ENCODE assay signal across 8 cellular contexts in genomic region chrX:134548844-134549205, GRCh38.
DNase-seq lines count a peak whose midpoint lies in the region; FAIRE-seq and TF ChIP-seq lines count a peak whose summit lies in the region.

No MANE protein-coding gene starts in this region.

- 0 out of 2 replicates have a peak overlapping the region, but pooled peaks have one; percentile 61 for H2AFZ ChIP-seq in OCI-LY1 (ENCODE audit: low read length)
- H2AFZ ChIP-seq in endothelial cell of umbilical vein (ENCODE audit: low read depth, low read length): peak overlapping the region; percentile 31
- H2AFZ ChIP-seq in trophoblast cell (ENCODE audit: insufficient read depth, low read length, poor library complexity): no peak overlapping the region

- H3K27ac ChIP-seq in OCI-LY1 (ENCODE audit: low read depth, low read length, poor library complexity, severe bottlenecking) (no peak overlapping the region), endothelial cell of umbilical vein (ENCODE audit: insufficient read depth, low read depth, low read length) (peak overlapping the region; percentile 64), trophoblast cell (ENCODE audit: low read depth, low read length) (peak overlapping the region; percentile 85)

- H4K12ac ChIP-seq in trophoblast cell (ENCODE audit: low read depth, low read length): no peak overlapping the region

- no peaks in the 10 kb centered on the region for H3K27me3 Mint-ChIP-seq in Calu3 (ENCODE audit: unreplicated experiment)

- no peaks in the 10 kb centered on the region for H3K79me2 ChIP-seq in OCI-LY1 (ENCODE audit: insufficient read depth, low read length)
- H3K79me2 ChIP-seq in endothelial cell of umbilical vein (ENCODE audit: control insufficient read depth, insufficient read depth, low read length): peaks cover 19% of the 10 kb centered on the region
- peaks cover 3% of the 10 kb centered on the region for H3K79me2 ChIP-seq in trophoblast cell (ENCODE audit: control insufficient read depth, insufficient read depth, low read length, poor library complexity)

- POLR2A ChIA-PET in endothelial cell of umbilical vein (lab: Charles Lee): no interaction called here

- peak overlapping the region; percentile 31; the same call in 1 of the 2 replicates for H3K9ac ChIP-seq in OCI-LY1 (ENCODE audit: low read length)
- peak overlapping the region; percentile 80 for H3K9ac ChIP-seq in endothelial cell of umbilical vein (replicated peaks; ENCODE audit: extremely low read depth, insufficient read depth, low read length)
- H3K9ac ChIP-seq in trophoblast cell (ENCODE audit: low read length): no peak overlapping the region

- H4K91ac ChIP-seq in trophoblast cell (ENCODE audit: low read depth, low read length): peak overlapping the region; percentile 21

- no peaks in the 10 kb centered on the region for H3K9me1 ChIP-seq in endothelial cell of umbilical vein (replicated peaks; ENCODE audit: control insufficient read depth, extremely low read depth, insufficient read depth, low read length)

- H3K23ac ChIP-seq in trophoblast cell (ENCODE audit: low read length): no peak overlapping the region

- H3K36me3 ChIP-seq in OCI-LY1 (ENCODE audit: insufficient read depth, low read length) (no peaks in the 10 kb centered on the region), endothelial cell of umbilical vein (ENCODE audit: control insufficient read depth in 2 of 2, extremely low read depth in 1 of 2, insufficient read depth in 2 of 2, low read length in 2 of 2) (peaks cover 0 to 8% of the 10 kb centered on the region in 2 experiments), trophoblast cell (ENCODE audit: control insufficient read depth in 1 of 2, insufficient read depth in 2 of 2, low read length in 2 of 2) (peaks cover 0 to 2% of the 10 kb centered on the region in 2 experiments)

- H3K4ac ChIP-seq in trophoblast cell (ENCODE audit: low read depth, low read length): no peak overlapping the region

- intact Hi-C loops in Calu3 (cut with micrococcal nuclease; ENCODE audit: unreplicated experiment) (no loop called here), endothelial cell of umbilical vein (cut with micrococcal nuclease) (no loop called here)

- H4K20me1 ChIP-seq in OCI-LY1 (ENCODE audit: insufficient read depth, low read length): no peaks in the 10 kb centered on the region
- H4K20me1 ChIP-seq in endothelial cell of umbilical vein (replicated peaks; ENCODE audit: control insufficient read depth, extremely low read depth, insufficient read depth, low read length): no peaks in the 10 kb centered on the region

- no peaks in the 10 kb centered on the region for H3F3A ChIP-seq in OCI-LY1 (ENCODE audit: insufficient read depth, low read length)

- peak overlapping the region; percentile 87 for H3K27ac Mint-ChIP-seq in Calu3 (ENCODE audit: unreplicated experiment)

- TF ChIP-seq POLR2A in endothelial cell of umbilical vein (IDR thresholded peaks at IDR 0.05; ENCODE audit: low read depth, low read length): no peak

- H3K9me3 Mint-ChIP-seq in Calu3 (ENCODE audit: low read depth, unreplicated experiment): no peaks in the 10 kb centered on the region

- no peak overlapping the region for H3K14ac ChIP-seq in trophoblast cell (ENCODE audit: low read length)

- peak overlapping the region; percentile 90 for H3K4me2 ChIP-seq in OCI-LY1 (ENCODE audit: low read length)
- H3K4me2 ChIP-seq in endothelial cell of umbilical vein (ENCODE audit: insufficient read depth, low read length): peak overlapping the region; percentile 93
- H3K4me2 ChIP-seq in trophoblast cell (ENCODE audit: low read length): peak overlapping the region; percentile 97

- peak overlapping the region; percentile 98 for H3K4me3 Mint-ChIP-seq in Calu3 (ENCODE audit: low read depth, unreplicated experiment)

- DNase-seq in Calu3: no peak
- no peak for DNase-seq in endothelial cell of umbilical vein (ENCODE audit: low read depth, low spot score)
- no peak for DNase-seq in trophoblast cell
- DNase-seq in mucosa of gallbladder (ENCODE audit: low spot score): no peak
- DNase-seq in NCI-H82 (lab: John Stamatoyannopoulos, UW): no peak
- no peak for DNase-seq in Ammon's horn (ENCODE audit: low spot score)
- DNase-seq in NCI-H748 (lab: John Stamatoyannopoulos, UW; ENCODE audit: unreplicated experiment): no peak

- no peaks in the 10 kb centered on the region for H3K9me3 ChIP-seq in OCI-LY1 (ENCODE audit: low read length)
- H3K9me3 ChIP-seq in endothelial cell of umbilical vein (replicated peaks; ENCODE audit: control insufficient read depth, insufficient read depth, low read length): no peaks in the 10 kb centered on the region
- no peaks in the 10 kb centered on the region for H3K9me3 ChIP-seq in trophoblast cell (ENCODE audit: insufficient read depth, low read depth, low read length)

- peaks cover 19% of the 10 kb centered on the region for H3K4me1 Mint-ChIP-seq in Calu3 (ENCODE audit: low read depth, unreplicated experiment)

- no peak overlapping the region for H2AK5ac ChIP-seq in trophoblast cell (ENCODE audit: low read length)

- dilution Hi-C loops in endothelial cell of umbilical vein (cut with MboI; ENCODE audit: extremely low pct_ligation_motif_present, low sequenced_read_pairs): no loop called here

- peak overlapping the region; percentile 88 for H2BK5ac ChIP-seq in trophoblast cell (ENCODE audit: low read depth, low read length, poor library complexity)

- H3K9me2 ChIP-seq in OCI-LY1 (ENCODE audit: low read depth, low read length): no peaks in the 10 kb centered on the region

- FAIRE-seq in endothelial cell of umbilical vein (lab: Jason Lieb, UNC): no peak

- no peak overlapping the region for H3K18ac ChIP-seq in trophoblast cell (ENCODE audit: low read length)

- H4K8ac ChIP-seq in trophoblast cell (ENCODE audit: low read depth, low read length): no peak overlapping the region

- TF ChIP-seq CTCF in Calu3 (IDR thresholded peaks at IDR 0.05; ENCODE audit: unreplicated experiment) (no peak), OCI-LY1 (IDR thresholded peaks at IDR 0.05; ENCODE audit: low read length) (no peak), endothelial cell of umbilical vein (IDR thresholded peaks at IDR 0.05; ENCODE audit: extremely low read depth in 1 of 2, insufficient read depth in 1 of 2, low read depth in 1 of 2, low read length in 2 of 2) (no peak)

- CTCF ChIA-PET in Calu3 (lab: Charles Lee) (no interaction called here), endothelial cell of umbilical vein (lab: Charles Lee) (no interaction called here)

- BruUV-seq in Calu3 (replicated peaks; lab: Mats Ljungman, UMichigan): no TSS peak
- TSS peak; percentile 63 for BruUV-seq in endothelial cell of umbilical vein (replicated peaks; lab: Mats Ljungman, UMichigan)

- H3K4me1 ChIP-seq in OCI-LY1 (ENCODE audit: insufficient read depth, low read length, severe bottlenecking): peaks cover 27% of the 10 kb centered on the region
- H3K4me1 ChIP-seq in endothelial cell of umbilical vein (ENCODE audit: control insufficient read depth, extremely low read depth, insufficient read depth, low read length): peaks cover 34% of the 10 kb centered on the region
- H3K4me1 ChIP-seq in trophoblast cell (ENCODE audit: control insufficient read depth in 1 of 2, insufficient read depth in 2 of 2, low read length in 2 of 2): peaks cover 0 to 8% of the 10 kb centered on the region in 2 experiments

- H2BK120ac ChIP-seq in trophoblast cell (ENCODE audit: insufficient read depth, low read length, poor library complexity): no peak overlapping the region

- H3K4me3 ChIP-seq in OCI-LY1 (ENCODE audit: low read depth, low read length, poor library complexity, severe bottlenecking) (peak overlapping the region; percentile 67), endothelial cell of umbilical vein (replicated peaks in 1 of 3; ENCODE audit: insufficient read depth in 1 of 3, low read depth in 1 of 3, low read length in 3 of 3) (peak overlapping the region; percentile 48 to 97 (median 80)), trophoblast cell (ENCODE audit: low read depth, low read length) (peak overlapping the region; percentile 86)

- H3K36me3 Mint-ChIP-seq in Calu3 (ENCODE audit: insufficient read depth, unreplicated experiment): peaks cover 34% of the 10 kb centered on the region

- WGBS in trophoblast cell (ENCODE audit: extremely low coverage, insufficient coverage, insufficient read length): no CpG with 5 or more reads among the region's 17 CpGs

- no peak overlapping the region for H2BK12ac ChIP-seq in trophoblast cell (ENCODE audit: low read length)

- no peaks in the 10 kb centered on the region for H3K27me3 ChIP-seq in OCI-LY1 (ENCODE audit: insufficient read depth, low read length)
- no peaks in the 10 kb centered on the region for H3K27me3 ChIP-seq in endothelial cell of umbilical vein (ENCODE audit: control insufficient read depth in 2 of 2, insufficient read depth in 2 of 2, low read length in 2 of 2)
- H3K27me3 ChIP-seq in trophoblast cell (ENCODE audit: insufficient read depth, low read length): no peaks in the 10 kb centered on the region

- H3K79me1 ChIP-seq in trophoblast cell (ENCODE audit: low read length): peaks cover 17% of the 10 kb centered on the region

TF ChIP-seq in endothelial cell of umbilical vein, 7 proteins besides CTCF, POLR2A, EP300 and RAD21:
- TF ChIP-seq GATA2 (IDR thresholded peaks at IDR 0.05; ENCODE audit: insufficient read depth, insufficient read length, low read depth, low read length) (no peak), MYC (IDR thresholded peaks at IDR 0.05; ENCODE audit: low read depth, low read length) (no peak)
